In the genomic region with DNA sequence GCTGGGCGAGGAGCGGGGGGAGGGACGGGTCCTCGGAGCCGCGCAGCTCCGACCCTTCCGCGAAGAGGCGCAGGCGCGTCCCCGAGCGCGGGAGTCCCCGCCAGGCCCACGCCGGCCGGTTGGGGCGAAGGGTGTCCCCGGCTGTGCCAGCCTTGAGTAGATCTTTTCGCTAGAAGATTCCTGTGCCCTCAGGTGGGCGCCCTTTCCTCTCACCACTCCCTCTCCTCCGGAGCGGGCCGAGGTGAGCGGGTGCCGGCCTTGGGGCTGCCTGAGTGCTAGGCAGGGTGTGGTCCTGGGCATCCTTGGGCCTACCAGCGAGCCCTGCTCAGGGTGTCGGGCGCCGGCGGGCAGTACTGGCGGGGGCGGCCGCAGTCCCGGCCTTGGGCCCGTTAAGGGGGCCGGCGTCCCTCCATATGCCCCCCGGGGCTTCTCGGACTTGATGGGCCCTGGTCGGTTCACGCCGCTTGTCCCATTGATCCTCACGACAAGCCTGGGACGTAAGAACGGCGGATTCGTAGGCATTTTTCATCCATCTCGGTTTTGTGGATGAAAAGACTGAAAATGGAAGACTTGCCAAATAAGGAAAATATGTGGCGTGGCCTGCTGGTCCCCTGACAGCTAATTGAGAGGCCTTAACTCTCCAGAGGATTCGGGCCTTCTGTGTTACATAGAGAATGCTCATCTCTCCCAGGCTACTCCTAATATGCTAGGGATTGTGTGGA, we compare ENCODE assay signal across 8 cellular contexts. TPM values are rescaled to one million over a fixed set of nuclear protein-coding genes. Genes with fewer than 3 reads are reported as not detected.
DNase-seq lines count a peak whose midpoint lies in the region; ATAC-seq and TF ChIP-seq lines count a peak whose summit lies in the region.

No MANE protein-coding gene starts in this region.

- intact Hi-C loops in colonic mucosa (cut with DNase I) (no loop called here), left lung (cut with DNase I) (no loop called here)

- peak overlapping the region; percentile 84 to 96 for H3K9ac ChIP-seq in colonic mucosa (ENCODE audit: low read depth in 2 of 2, low read length in 2 of 2)

- H3K4me3 ChIP-seq in colonic mucosa (peak overlapping the region; percentile 96), left lung (peak overlapping the region; percentile 83 to 98)

- H3K27me3 ChIP-seq in colonic mucosa (no peaks in the 10 kb centered on the region), left lung (no peaks in the 10 kb centered on the region)

- ATAC-seq in GM18502 (IDR thresholded peaks at IDR 0.05; ENCODE audit: poor library complexity, unreplicated experiment), result peak; percentile 48
- ATAC-seq in HG02970 (IDR thresholded peaks at IDR 0.05; ENCODE audit: low FRiP score, unreplicated experiment), result peak; percentile 52
- ATAC-seq in left lung, result peak; percentile 77

- peak overlapping the region; percentile 98 for H3K27ac ChIP-seq in colonic mucosa
- peak overlapping the region; percentile 94 to 96 for H3K27ac ChIP-seq in left lung

- H3K9me3 ChIP-seq in colonic mucosa (no peaks in the 10 kb centered on the region), left lung (no peaks in the 10 kb centered on the region)

- DNase-seq in A172 (ENCODE audit: low spot score) (peak; percentile 48), NCI-H2107 (lab: John Stamatoyannopoulos, UW) (peak; percentile 50), colonic mucosa (peak; percentile 63), left lung (peak; percentile 63 to 93)
- peak; percentile 40 for DNase-seq in activated CD4-positive, alpha-beta T cell treated with anti-CD3 and anti-CD28 coated beads for 1 hour
- peak; percentile 51 for DNase-seq in stimulated activated CD4-positive, alpha-beta T cell treated with anti-CD3 and anti-CD28 coated beads, Interleukin-2, amount 100 ng/mL, for 48 hours

- peaks cover 5% of the 10 kb centered on the region for H3K4me1 ChIP-seq in colonic mucosa
- H3K4me1 ChIP-seq in left lung, result peaks cover 4 to 51% of the 10 kb centered on the region in 2 donors

- TF ChIP-seq CTCF in colonic mucosa (IDR thresholded peaks at IDR 0.05) (no peak), left lung (IDR thresholded peaks at IDR 0.05) (no peak)

- no peaks in the 10 kb centered on the region for H3K36me3 ChIP-seq in colonic mucosa
- peaks cover 0 to 11% of the 10 kb centered on the region in 2 donors for H3K36me3 ChIP-seq in left lung

RNA-seq across cellular contexts. Expression of gene DEGS1, which starts 0.7 kb away (rescaled TPM):
- 151 and 198 TPM in 2 replicates for total RNA-seq in A172 (2014; rRNA removed; shearing (Covaris generic))
- total RNA-seq in colonic mucosa (10 to 100 TPM; 13.3 to 36.8 TPM), left lung (10 to 100 TPM; 84.6 to 92.2 TPM)

Comparison
In these comparisons a context has a peak if more than half of its experiments do, and no peak if none do; other contexts are left out.
1. Peak in every context shown above with its lines: DNase-seq, ATAC-seq, H3K4me3 ChIP-seq and H3K27ac ChIP-seq.